ENCODE assay signal across 33 cellular contexts in the genomic region with DNA sequence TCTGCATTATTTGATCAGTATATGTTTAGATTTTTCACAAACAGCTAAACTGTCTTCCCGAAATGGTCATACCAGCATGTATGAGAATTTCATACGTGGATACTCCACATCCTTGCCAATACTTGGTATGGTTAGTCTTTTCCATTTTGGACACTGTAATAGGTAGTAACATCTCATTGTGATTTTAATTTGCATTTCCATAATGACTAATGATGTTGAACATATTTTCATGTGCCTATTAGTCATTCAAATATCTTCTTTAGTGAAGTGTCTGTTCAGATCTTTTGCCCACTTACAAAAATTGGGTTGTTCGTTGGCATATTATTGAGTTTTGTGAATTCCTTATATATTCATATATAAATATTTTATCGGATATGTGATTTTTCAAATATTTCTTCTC.
"Had no signal": no experiment of that assay in that cellular context is flagged by ENCODE, and none has a peak within 500 bp of the region (broad histone marks: within the 10 kb centered on the region; RNA-seq: fewer than 3 reads in every experiment).

No MANE protein-coding gene starts in this region.

- H3K9me3 ChIP-seq: adrenal gland, body of pancreas, colonic mucosa had no signal

- ATAC-seq: activated naive CD4-positive, alpha-beta T cell treated with anti-CD3 and anti-CD28 coated beads, Interleukin-2, amount 50 U/mL, for 72 hours; activated naive CD8-positive, alpha-beta T cell treated with anti-CD3 and anti-CD28 coated beads, Interleukin-2, amount 50 U/mL, for 24 hours; activated T-cell treated with anti-CD3 and anti-CD28 coated beads, Interleukin-2, amount 50 U/mL, for 72 hours; activated T-helper 17 cell treated with anti-CD3 and anti-CD28 coated beads, Interleukin-2, amount 50 U/mL, for 72 hours; body of pancreas had no signal

- FAIRE-seq: astrocyte, bronchial epithelial cell, colon had no signal

- H3K27ac ChIP-seq: adrenal gland, ascending aorta, body of pancreas, brain microvascular endothelial cell, breast epithelium, cardiac muscle cell, colonic mucosa had no signal

- H3K27me3 ChIP-seq: adrenal gland, ascending aorta, body of pancreas, brain microvascular endothelial cell, breast epithelium, cardiac muscle cell, colonic mucosa had no signal

- H3K36me3 ChIP-seq: adrenal gland, ascending aorta, brain microvascular endothelial cell, breast epithelium, cardiac muscle cell, colonic mucosa had no signal

- H3K4me3 ChIP-seq: adrenal gland, ascending aorta, body of pancreas, breast epithelium, cardiac muscle cell, colonic mucosa had no signal

- H3K4me1 ChIP-seq: ascending aorta, body of pancreas, breast epithelium, colonic mucosa had no signal

- DNase-seq: activated effector memory CD4-positive, alpha-beta T cell treated with anti-CD3 and anti-CD28 coated beads, Interleukin-2, amount 50 U/mL, for 16 hours; activated effector memory CD4-positive, alpha-beta T cell treated with Interleukin-2 at 50 U/mL for 16 hours; activated gamma-delta T cell; activated gamma-delta T cell treated with Interleukin-2 at 50 U/mL for 16 hours; activated naive CD4-positive, alpha-beta T cell; activated naive CD4-positive, alpha-beta T cell treated with anti-CD3 and anti-CD28 coated beads for 36 hours; activated naive CD4-positive, alpha-beta T cell treated with anti-CD3 and anti-CD28 coated beads, Interleukin-2, amount 10 ng/mL, durations not matched to agents 7 days and 5 days; activated naive CD4-positive, alpha-beta T cell treated with anti-CD3 and anti-CD28 coated beads, Interleukin-2, amount 50 U/mL, for 16 hours; activated naive CD4-positive, alpha-beta T cell treated with Interleukin-2 at 50 U/mL for 16 hours; activated naive CD8-positive, alpha-beta T cell treated with anti-CD3 and anti-CD28 coated beads for 36 hours; activated naive CD8-positive, alpha-beta T cell treated with anti-CD3 and anti-CD28 coated beads, Interleukin-2, amount 10 ng/mL, durations not matched to agents 7 days and 5 days; activated naive CD8-positive, alpha-beta T cell treated with anti-CD3 and anti-CD28 coated beads, Interleukin-2, amount 50 U/mL, for 24 hours; activated T-cell treated with anti-CD3 and anti-CD28 coated beads, Interleukin-2, amount 50 U/mL, for 48 hours; activated T-cell treated with anti-CD3 and anti-CD28 coated beads, Interleukin-2, amount 50 U/mL, for 72 hours; adrenal gland; amniotic stem cell; amygdala; anterior cingulate cortex; aorta; body of pancreas; brain microvascular endothelial cell; caudate nucleus; central memory CD4-positive, alpha-beta T cell; cerebellar nuclear complex; colonic mucosa had no signal
